19 cellular contexts compared by ENCODE assay signal in genomic region chr6:135739288-135739687, GRCh38.
A peak's percentile ranks its signal among the peaks of the same experiment; 100 is the strongest.
DNase-seq lines count a peak whose midpoint lies in the region; ATAC-seq and TF ChIP-seq lines count a peak whose summit lies in the region.
"Had no signal": no experiment of that assay in that cellular context is flagged by ENCODE, and none has a peak within 500 bp of the region (broad histone marks: within the 10 kb centered on the region; RNA-seq: fewer than 3 reads in every experiment).

No MANE protein-coding gene starts in this region.

- no peaks in the 10 kb centered on the region for H3K27me3 ChIP-seq in PC-3 (ENCODE audit: low read length)
- H3K27me3 ChIP-seq in upper lobe of left lung = no peaks in the 10 kb centered on the region
- H3K27me3 ChIP-seq: SJSA1 had no signal

- H3K9me3 ChIP-seq in PC-3 (ENCODE audit: low read length) (no peaks in the 10 kb centered on the region), upper lobe of left lung (no peaks in the 10 kb centered on the region)
- H3K9me3 ChIP-seq: psoas muscle, SJSA1 had no signal

- no peak for TF ChIP-seq EP300 in upper lobe of left lung (IDR thresholded peaks at IDR 0.05)

- H3K79me2 ChIP-seq in PC-3 (ENCODE audit: low read length) = no peaks in the 10 kb centered on the region

- no peak overlapping the region for H3K4me3 ChIP-seq in PC-3 (ENCODE audit: low read length)
- H3K4me3 ChIP-seq in upper lobe of left lung = no peak overlapping the region
- H3K4me3 ChIP-seq: dorsolateral prefrontal cortex, psoas muscle, SJSA1 had no signal

- no peak for TF ChIP-seq POLR2A in upper lobe of left lung (IDR thresholded peaks at IDR 0.05)

- POLR2A ChIA-PET in PC-3 (lab: Charles Lee; ENCODE audit: unreplicated experiment) = no interaction called here

- DNase-seq in stimulated activated CD4-positive, alpha-beta T cell treated with anti-CD3 and anti-CD28 coated beads, Interleukin-15, amount 100 ng/mL, for 24 hours = peak; percentile 14
- no peak for DNase-seq in stimulated activated CD4-positive, alpha-beta T cell treated with anti-CD3 and anti-CD28 coated beads, Interleukin-12 subunit alpha, Interleukin-12 subunit beta, amount 100 ng/mL, for 4 hours
- peak; percentile 59 for DNase-seq in PC-3
- DNase-seq in fibroblast of gingiva (ENCODE audit: low read depth) = peak; percentile 2
- no peak for DNase-seq in upper lobe of left lung
- DNase-seq in GM20000 (ENCODE audit: low spot score) = no peak
- DNase-seq in mucosa of gallbladder (ENCODE audit: low spot score) = no peak
- DNase-seq: ACHN; activated CD4-positive, alpha-beta memory T cell treated with anti-CD3 and anti-CD28 coated beads for 36 hours; dorsolateral prefrontal cortex; hypothalamus; left cardiac atrium; naive thymus-derived CD8-positive, alpha-beta T cell; NCI-H1417; NCI-H2227 treated with DMSO at 0.1 percent for 48 hours; psoas muscle had no signal

- CTCF ChIA-PET in PC-3 (lab: Charles Lee) = interaction anchor here (0.7 kb wide), 1 partner anchor 177 kb away, joined by 7 read pairs; no protein-coding TSS in a partner anchor

- no peaks in the 10 kb centered on the region for H3K9me2 ChIP-seq in PC-3 (replicated peaks; ENCODE audit: low read length)

- H4K20me1 ChIP-seq in PC-3 (ENCODE audit: low read length) = no peaks in the 10 kb centered on the region

- H3K4me1 ChIP-seq in PC-3 (ENCODE audit: insufficient read depth, low read length) = peaks cover 10% of the 10 kb centered on the region; the same call in 1 of the 2 replicates
- no peaks in the 10 kb centered on the region for H3K4me1 ChIP-seq in upper lobe of left lung
- H3K4me1 ChIP-seq: SJSA1 had no signal

- intact Hi-C loops in PC-3 (cut with micrococcal nuclease) = no loop called here

- TF ChIP-seq CTCF in PC-3 (conservative IDR thresholded peaks at IDR 0.05; ENCODE audit: low read depth, low read length) (no peak), upper lobe of left lung (IDR thresholded peaks at IDR 0.05) (no peak), GM20000 (IDR thresholded peaks at IDR 0.05; ENCODE audit: extremely low read depth, missing control alignments) (no peak)

- no TSS peak for BruUV-seq in PC-3 (replicated peaks; lab: Mats Ljungman, UMichigan)

- WGBS in upper lobe of left lung, 2 donors = 64 to 69% methylated on average over 7 of the region's 7 CpGs

- H3F3A ChIP-seq in PC-3 (ENCODE audit: low read length, unreplicated experiment) = no peaks in the 10 kb centered on the region

- H2AFZ ChIP-seq in PC-3 (ENCODE audit: low read length) = peak overlapping the region; percentile 19; the same call in 1 of the 2 replicates

- H3K4me2 ChIP-seq in PC-3 (ENCODE audit: low read length) = peak overlapping the region; percentile 10; the same call in 1 of the 2 replicates

- peak overlapping the region; percentile 63 for H3K27ac ChIP-seq in PC-3 (ENCODE audit: low read length)
- no peak overlapping the region for H3K27ac ChIP-seq in upper lobe of left lung
- H3K27ac ChIP-seq: dorsolateral prefrontal cortex, psoas muscle, SJSA1 had no signal

- ATAC-seq in PC-3 = no peak
- ATAC-seq in upper lobe of left lung (ENCODE audit: low FRiP score in 2 of 2) = peak; percentile 30 to 86
- no peak for ATAC-seq in GM21529 (IDR thresholded peaks at IDR 0.05; ENCODE audit: unreplicated experiment)
- ATAC-seq: esophagus mucosa; naive thymus-derived CD8-positive, alpha-beta T cell; psoas muscle had no signal

- H3K36me3 ChIP-seq in PC-3 (ENCODE audit: low read depth, low read length) (no peaks in the 10 kb centered on the region), upper lobe of left lung (no peaks in the 10 kb centered on the region)
- H3K36me3 ChIP-seq: SJSA1 had no signal

- no peak overlapping the region; the same call in 1 of the 2 replicates for H3K9ac ChIP-seq in PC-3 (ENCODE audit: low read length)

Comparison
In these comparisons a context has a peak if more than half of its experiments do, and no peak if none do; other contexts are left out.
1. DNase-seq: peak in stimulated activated CD4-positive, alpha-beta T cell treated with anti-CD3 and anti-CD28 coated beads, Interleukin-15, amount 100 ng/mL, for 24 hours (single experiment), PC-3 (single experiment) and fibroblast of gingiva (single experiment); none in stimulated activated CD4-positive, alpha-beta T cell treated with anti-CD3 and anti-CD28 coated beads, Interleukin-12 subunit alpha, Interleukin-12 subunit beta, amount 100 ng/mL, for 4 hours (single experiment), upper lobe of left lung (0 of 2), GM20000 (single experiment) and mucosa of gallbladder (single experiment).
2. ATAC-seq: peak in upper lobe of left lung (2 of 2); none in PC-3 (single experiment) and GM21529 (single experiment).